ENCODE assay signal across 9 cellular contexts in the genomic region with DNA sequence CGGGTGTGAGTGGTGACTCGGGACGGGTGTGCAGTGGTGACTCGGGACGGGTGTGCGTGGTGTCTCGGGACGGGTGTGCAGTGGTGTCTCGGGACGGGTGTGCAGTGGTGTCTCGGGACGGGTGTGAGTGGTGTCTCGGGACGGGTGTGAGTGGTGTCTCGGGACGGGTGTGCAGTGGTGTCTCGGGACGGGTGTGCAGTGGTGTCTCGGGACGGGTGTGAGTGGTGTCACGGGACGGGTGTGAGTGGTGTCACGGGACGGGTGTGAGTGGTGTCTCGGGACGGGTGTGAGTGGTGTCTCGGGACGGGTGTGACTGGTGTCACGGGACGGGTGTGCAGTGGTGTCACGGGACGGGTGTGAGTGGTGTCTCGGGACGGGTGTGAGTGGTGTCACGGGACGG. TPM values are rescaled to one million over a fixed set of nuclear protein-coding genes. Genes with fewer than 3 reads are reported as not detected.
"Had no signal": no experiment of that assay in that cellular context is flagged by ENCODE, and none has a peak within 500 bp of the region (broad histone marks: within the 10 kb centered on the region; RNA-seq: fewer than 3 reads in every experiment).

No MANE protein-coding gene starts in this region.

RNA-seq across cellular contexts. Expression of a gene that starts 57.9 kb away (rescaled TPM):
- total RNA-seq: OCI-LY7, PC-3, PC-9, Right ventricle myocardium superior, RPMI7951, SJCRH30, SJSA1, SK-MEL-5 had no signal
- polyA plus RNA-seq: SK-N-SH had no signal
